ENCODE assay signal across 17 cellular contexts in the genomic region with DNA sequence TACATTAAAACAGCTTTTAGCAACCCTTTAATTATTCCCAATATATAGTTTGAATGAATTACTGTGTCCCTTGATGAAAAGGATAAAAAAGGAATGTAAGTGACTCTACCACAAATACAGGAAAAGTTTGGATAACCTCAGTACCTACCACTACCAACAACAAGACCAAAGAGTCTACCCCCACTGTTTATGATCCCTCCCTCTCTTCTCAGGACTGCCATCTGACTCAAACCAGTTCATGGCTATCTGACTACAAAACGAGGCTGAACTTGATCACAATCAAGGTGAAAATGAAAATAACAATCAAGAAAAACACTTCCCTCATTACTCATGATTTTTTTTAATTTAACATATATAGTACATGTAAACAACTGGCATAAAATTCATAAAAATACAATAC.
DNase-seq lines count a peak whose midpoint lies in the region; ATAC-seq and TF ChIP-seq lines count a peak whose summit lies in the region.
"Had no signal": no experiment of that assay in that cellular context is flagged by ENCODE, and none has a peak within 500 bp of the region (broad histone marks: within the 10 kb centered on the region; RNA-seq: fewer than 3 reads in every experiment).

No MANE protein-coding gene starts in this region.

- H3K27me3 Mint-ChIP-seq in activated CD4-positive, alpha-beta T cell treated with anti-CD3 and anti-CD28 coated beads for 36 hours = peaks cover 4% of the 10 kb centered on the region
- no peaks in the 10 kb centered on the region for H3K27me3 Mint-ChIP-seq in central memory CD8-positive, alpha-beta T cell
- H3K27me3 Mint-ChIP-seq in GM23338 (ENCODE audit: insufficient read depth, low read depth, poor library complexity) = no peaks in the 10 kb centered on the region
- H3K27me3 Mint-ChIP-seq: B cell; CD4-positive, CD25-positive, alpha-beta regulatory T cell; CD8-positive, alpha-beta memory T cell had no signal

- H3K4me3 ChIP-seq in MM.1S (ENCODE audit: low read length) (0 out of 2 replicates have a peak overlapping the region, but pooled peaks have one; percentile 8), GM23338 (no peak overlapping the region)
- H3K4me3 ChIP-seq: BLaER1 had no signal

- H3K9me3 Mint-ChIP-seq in activated CD4-positive, alpha-beta T cell treated with anti-CD3 and anti-CD28 coated beads for 36 hours (ENCODE audit: low read depth) = no peaks in the 10 kb centered on the region
- H3K9me3 Mint-ChIP-seq in central memory CD8-positive, alpha-beta T cell = no peaks in the 10 kb centered on the region
- H3K9me3 Mint-ChIP-seq in GM23338 = peaks cover 7% of the 10 kb centered on the region; the same call in 2 of the 3 replicates
- H3K9me3 Mint-ChIP-seq: CD8-positive, alpha-beta memory T cell had no signal

- peaks cover 17% of the 10 kb centered on the region for H3K4me1 ChIP-seq in MM.1S (ENCODE audit: low read length)
- no peaks in the 10 kb centered on the region for H3K4me1 ChIP-seq in GM23338 (ENCODE audit: insufficient read depth)
- H3K4me1 ChIP-seq: BLaER1 had no signal

- H3K4me2 ChIP-seq in MM.1S (ENCODE audit: low read depth, low read length) (peak overlapping the region; percentile 24; the same call in 1 of the 2 replicates), GM23338 (no peak overlapping the region)
- H3K4me2 ChIP-seq: BLaER1 had no signal

- H3F3A ChIP-seq in MM.1S (ENCODE audit: insufficient read depth, low read length) = peaks cover 18% of the 10 kb centered on the region
- H3F3A ChIP-seq in GM23338 (replicated peaks; ENCODE audit: low read depth) = no peaks in the 10 kb centered on the region

- no peaks in the 10 kb centered on the region for H3K36me3 ChIP-seq in MM.1S (replicated peaks; ENCODE audit: insufficient read depth, low read length)
- H3K36me3 ChIP-seq in GM23338 (ENCODE audit: insufficient read depth) = no peaks in the 10 kb centered on the region

- no peaks in the 10 kb centered on the region for H4K20me1 ChIP-seq in MM.1S (ENCODE audit: insufficient read depth, low read length)
- H4K20me1 ChIP-seq in GM23338 (replicated peaks; ENCODE audit: insufficient read depth) = no peaks in the 10 kb centered on the region
- H4K20me1 ChIP-seq: BLaER1 had no signal

- peaks cover 2% of the 10 kb centered on the region for H3K36me3 Mint-ChIP-seq in activated CD4-positive, alpha-beta T cell treated with anti-CD3 and anti-CD28 coated beads for 36 hours (ENCODE audit: low read depth)
- H3K36me3 Mint-ChIP-seq in central memory CD8-positive, alpha-beta T cell (ENCODE audit: insufficient read depth) = peaks cover 1% of the 10 kb centered on the region
- H3K36me3 Mint-ChIP-seq in GM23338 (ENCODE audit: low read depth) = peaks cover 4% of the 10 kb centered on the region

- no peaks in the 10 kb centered on the region for H3K9me3 ChIP-seq in MM.1S (replicated peaks; ENCODE audit: insufficient read depth, low read length)
- H3K9me3 ChIP-seq: BLaER1 had no signal

- ATAC-seq in activated CD4-positive, alpha-beta T cell treated with anti-CD3 and anti-CD28 coated beads for 36 hours = peak; percentile 42
- ATAC-seq in GM19395 (IDR thresholded peaks at IDR 0.05; ENCODE audit: unreplicated experiment) (peak; percentile 41), GM23338 (no peak), HG03432 (IDR thresholded peaks at IDR 0.05; ENCODE audit: unreplicated experiment) (no peak)
- no peak for ATAC-seq in central memory CD8-positive, alpha-beta T cell (replicated peaks; ENCODE audit: extremely low read depth, poor library complexity, severe bottlenecking)

- no peak for DNase-seq in activated CD4-positive, alpha-beta T cell treated with anti-CD3 and anti-CD28 coated beads for 36 hours
- DNase-seq in activated CD4-positive, alpha-beta T cell treated with anti-CD3 and anti-CD28 coated beads for 48 hours = no peak
- DNase-seq in MM.1S = peak; percentile 27
- DNase-seq in central memory CD8-positive, alpha-beta T cell (ENCODE audit: low spot score in 2 of 2) = no peak
- no peak for DNase-seq in GM23338 (ENCODE audit: low spot score)
- no peak for DNase-seq in SIG-M5 treated with dmso at 0.1 percent for 504 hours (lab: John Stamatoyannopoulos, UW; ENCODE audit: unreplicated experiment)
- DNase-seq: DMS 273 treated with DMSO at 0.1 percent for 48 hours, DMS79, GDM1 had no signal

- H3K4me1 Mint-ChIP-seq in activated CD4-positive, alpha-beta T cell treated with anti-CD3 and anti-CD28 coated beads for 36 hours = no peaks in the 10 kb centered on the region
- H3K4me1 Mint-ChIP-seq in central memory CD8-positive, alpha-beta T cell = no peaks in the 10 kb centered on the region
- H3K4me1 Mint-ChIP-seq in GM23338 = peaks cover 14% of the 10 kb centered on the region
- H3K4me1 Mint-ChIP-seq: B cell; CD8-positive, alpha-beta memory T cell had no signal

- H3K79me2 ChIP-seq in MM.1S (ENCODE audit: low read length) (no peaks in the 10 kb centered on the region), GM23338 (replicated peaks; ENCODE audit: insufficient read depth) (no peaks in the 10 kb centered on the region)

- no peak overlapping the region for H3K4me3 Mint-ChIP-seq in activated CD4-positive, alpha-beta T cell treated with anti-CD3 and anti-CD28 coated beads for 36 hours
- no peak overlapping the region for H3K4me3 Mint-ChIP-seq in central memory CD8-positive, alpha-beta T cell
- no peak overlapping the region for H3K4me3 Mint-ChIP-seq in GM23338
- H3K4me3 Mint-ChIP-seq: B cell; CD4-positive, CD25-positive, alpha-beta regulatory T cell; CD8-positive, alpha-beta memory T cell had no signal

- H3K27me3 ChIP-seq in MM.1S (replicated peaks; ENCODE audit: insufficient read depth, low read length) (no peaks in the 10 kb centered on the region), GM23338 (ENCODE audit: insufficient read depth) (no peaks in the 10 kb centered on the region)
- H3K27me3 ChIP-seq: BLaER1 had no signal

- CTCF ChIA-PET in activated CD4-positive, alpha-beta T cell treated with anti-CD3 and anti-CD28 coated beads for 36 hours (lab: Charles Lee) = interaction anchor here (1.3 to 1.9 kb wide), 2 partner anchors 10 to 100 kb away, joined by 5 to 6 read pairs; no protein-coding TSS in a partner anchor

- H3K9ac ChIP-seq in MM.1S (ENCODE audit: low read length) = no peak overlapping the region
- H3K9ac ChIP-seq: BLaER1 had no signal

- H3K27ac ChIP-seq in MM.1S (ENCODE audit: low read length) (peak overlapping the region; percentile 72; the same call in 1 of the 2 replicates), GM23338 (ENCODE audit: low read depth) (no peak overlapping the region)
- H3K27ac ChIP-seq: 22Rv1, BLaER1, C4-2B had no signal

- H2AFZ ChIP-seq in MM.1S (ENCODE audit: low read length) (no peak overlapping the region), GM23338 (no peak overlapping the region)

- TF ChIP-seq CTCF in MM.1S (IDR thresholded peaks at IDR 0.05; ENCODE audit: low read length) (no peak), GM23338 (conservative IDR thresholded peaks at IDR 0.05; ENCODE audit: low read depth in 2 of 2) (no peak)

- no peak overlapping the region for H3K27ac Mint-ChIP-seq in activated CD4-positive, alpha-beta T cell treated with anti-CD3 and anti-CD28 coated beads for 36 hours
- peak overlapping the region; percentile 14 for H3K27ac Mint-ChIP-seq in central memory CD8-positive, alpha-beta T cell (ENCODE audit: low read depth)
- no peak overlapping the region for H3K27ac Mint-ChIP-seq in GM23338
- H3K27ac Mint-ChIP-seq: B cell had no signal

- POLR2A ChIA-PET in activated CD4-positive, alpha-beta T cell treated with anti-CD3 and anti-CD28 coated beads for 36 hours (lab: Charles Lee) = no interaction called here

- H3K9me2 ChIP-seq in MM.1S (replicated peaks; ENCODE audit: insufficient read depth, low read length) = no peaks in the 10 kb centered on the region
- H3K9me2 ChIP-seq in GM23338 (ENCODE audit: insufficient read depth) = 0 out of 2 replicates have a peak, but pooled peaks cover under 1% of the 10 kb centered on the region

- intact Hi-C loops in activated CD4-positive, alpha-beta T cell treated with anti-CD3 and anti-CD28 coated beads for 36 hours (cut with DNase I, micrococcal nuclease) = loop anchor here (2.0 to 10.0 kb wide), 4 partner anchors 104 to 606 kb away; no protein-coding TSS in a partner anchor

TF ChIP-seq in GM23338, 12 proteins besides CTCF, POLR2A, EP300 and RAD21 (continues in another document):
- TF ChIP-seq EZH2 (IDR thresholded peaks at IDR 0.05; ENCODE audit: low read depth, unreplicated experiment) (no peak), NANOG (IDR thresholded peaks at IDR 0.05; ENCODE audit: borderline replicate concordance) (no peak), ZNF331 (CRISPR knock-in tag; IDR thresholded peaks at IDR 0.05; ENCODE audit: low read depth) (no peak), STAT1 (IDR thresholded peaks at IDR 0.05; ENCODE audit: unreplicated experiment) (no peak)
- TF ChIP-seq, protein P1, sequence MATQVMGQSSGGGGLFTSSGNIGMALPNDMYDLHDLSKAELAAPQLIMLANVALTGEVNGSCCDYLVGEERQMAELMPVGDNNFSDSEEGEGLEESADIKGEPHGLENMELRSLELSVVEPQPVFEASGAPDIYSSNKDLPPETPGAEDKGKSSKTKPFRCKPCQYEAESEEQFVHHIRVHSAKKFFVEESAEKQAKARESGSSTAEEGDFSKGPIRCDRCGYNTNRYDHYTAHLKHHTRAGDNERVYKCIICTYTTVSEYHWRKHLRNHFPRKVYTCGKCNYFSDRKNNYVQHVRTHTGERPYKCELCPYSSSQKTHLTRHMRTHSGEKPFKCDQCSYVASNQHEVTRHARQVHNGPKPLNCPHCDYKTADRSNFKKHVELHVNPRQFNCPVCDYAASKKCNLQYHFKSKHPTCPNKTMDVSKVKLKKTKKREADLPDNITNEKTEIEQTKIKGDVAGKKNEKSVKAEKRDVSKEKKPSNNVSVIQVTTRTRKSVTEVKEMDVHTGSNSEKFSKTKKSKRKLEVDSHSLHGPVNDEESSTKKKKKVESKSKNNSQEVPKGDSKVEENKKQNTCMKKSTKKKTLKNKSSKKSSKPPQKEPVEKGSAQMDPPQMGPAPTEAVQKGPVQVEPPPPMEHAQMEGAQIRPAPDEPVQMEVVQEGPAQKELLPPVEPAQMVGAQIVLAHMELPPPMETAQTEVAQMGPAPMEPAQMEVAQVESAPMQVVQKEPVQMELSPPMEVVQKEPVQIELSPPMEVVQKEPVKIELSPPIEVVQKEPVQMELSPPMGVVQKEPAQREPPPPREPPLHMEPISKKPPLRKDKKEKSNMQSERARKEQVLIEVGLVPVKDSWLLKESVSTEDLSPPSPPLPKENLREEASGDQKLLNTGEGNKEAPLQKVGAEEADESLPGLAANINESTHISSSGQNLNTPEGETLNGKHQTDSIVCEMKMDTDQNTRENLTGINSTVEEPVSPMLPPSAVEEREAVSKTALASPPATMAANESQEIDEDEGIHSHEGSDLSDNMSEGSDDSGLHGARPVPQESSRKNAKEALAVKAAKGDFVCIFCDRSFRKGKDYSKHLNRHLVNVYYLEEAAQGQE (IDR thresholded peaks at IDR 0.05; ENCODE audit: unreplicated experiment) = no peak

Comparison
In these comparisons a context has a peak if more than half of its experiments do, and no peak if none do; other contexts are left out.
1. ATAC-seq: peak in activated CD4-positive, alpha-beta T cell treated with anti-CD3 and anti-CD28 coated beads for 36 hours (single experiment) and GM19395 (single experiment); none in central memory CD8-positive, alpha-beta T cell (single experiment), GM23338 (single experiment) and HG03432 (single experiment).